ENCODE assay signal across 8 cellular contexts in genomic region chr9:83817356-83818278, GRCh38. TPM values are rescaled to one million over a fixed set of nuclear protein-coding genes. Genes with fewer than 3 reads are reported as not detected.
DNase-seq lines count a peak whose midpoint lies in the region; ATAC-seq and TF ChIP-seq lines count a peak whose summit lies in the region.
"Not testable (repeated sequence)": the region's sequence is repeated elsewhere in the genome, so short reads cannot be mapped to it uniquely, and the experiment has no call there.

Gene GKAP1, minus strand, starts transcription at chr9:83817769. Its CDS starts 11,252 bp downstream, at chr9:83806517.

- under 1% methylated on average over 92 of the region's 103 CpGs for WGBS in HUES64
- WGBS in esophagus squamous epithelium, 2 donors: 0% methylated on average over 13 of the region's 103 CpGs; no CpG with 5 or more reads in 1 of the 2 donors

- H3K27ac ChIP-seq in HUES64 (ENCODE audit: low read depth, low read length) (peak within 1 kb of the TSS; percentile 35; the same call in 1 of the 2 replicates), Panc1 (ENCODE audit: low read length) (peak within 1 kb of the TSS; percentile 29; the same call in 1 of the 2 replicates), esophagus squamous epithelium (peak within 1 kb of the TSS; percentile 81 to 91 (median 86))
- not testable (repeated sequence) for H3K27ac ChIP-seq in muscle layer of duodenum (ENCODE audit: low read length)

- H3K4me3 ChIP-seq in HUES64 (ENCODE audit: low read length) (peak within 1 kb of the TSS; percentile 74), Panc1 (ENCODE audit: low read depth in 2 of 2, low read length in 2 of 2) (peak within 1 kb of the TSS; percentile 56 to 69), esophagus squamous epithelium (peak within 1 kb of the TSS; percentile 62 to 88 (median 86)), muscle layer of duodenum (ENCODE audit: low read depth in 1 of 2, low read length in 2 of 2) (peak within 1 kb of the TSS; percentile 46 to 67)

- intact Hi-C loops in Panc1 (cut with micrococcal nuclease; ENCODE audit: unreplicated experiment); esophagus squamous epithelium (cut with DNase I): not testable (repeated sequence)

- not testable (repeated sequence) for TF ChIP-seq CTCF in Panc1 (IDR thresholded peaks at IDR 0.05)
- peak in 1 of 6 experiments; percentile 35 for TF ChIP-seq CTCF in esophagus squamous epithelium (IDR thresholded peaks at IDR 0.05)

- peak within 1 kb of the TSS; percentile 52 for H3K9ac ChIP-seq in HUES64 (ENCODE audit: low read depth, low read length)

- H3K27me3 ChIP-seq in HUES64 (ENCODE audit: insufficient read depth, low read length): peaks cover 25% of the 10 kb centered on the region
- H3K27me3 ChIP-seq in Panc1 (ENCODE audit: control insufficient read depth, insufficient read depth, low read length); esophagus squamous epithelium; muscle layer of duodenum (ENCODE audit: low read depth, low read length): not testable (repeated sequence)

- in situ Hi-C loops in Panc1 (cut with HindIII; ENCODE audit: low pct_unique_long_range_greater_than_20kb, low sequenced_read_pairs): not testable (repeated sequence)

- H3K36me3 ChIP-seq in HUES64 (ENCODE audit: insufficient read depth, low read length); Panc1 (ENCODE audit: control insufficient read depth, insufficient read depth, low read length); esophagus squamous epithelium; muscle layer of duodenum (ENCODE audit: control insufficient read depth in 1 of 2, insufficient read depth in 2 of 2, low read length in 2 of 2): not testable (repeated sequence)

- not testable (repeated sequence) for H3K4me1 ChIP-seq in HUES64 (ENCODE audit: insufficient read depth, low read length); Panc1 (ENCODE audit: control insufficient read depth, insufficient read depth, low read length); esophagus squamous epithelium; muscle layer of duodenum (ENCODE audit: control insufficient read depth in 1 of 2, insufficient read depth in 2 of 2, low read length in 2 of 2)

- TF ChIP-seq POLR2A in esophagus squamous epithelium (IDR thresholded peaks at IDR 0.05): peak in 1 of 4 donors; percentile 23

- peak; percentile 21 for DNase-seq in DMS114 treated with DMSO at 0.1 percent for 48 hours (lab: John Stamatoyannopoulos, UW; ENCODE audit: unreplicated experiment)
- not testable (repeated sequence) for DNase-seq in Panc1 (ENCODE audit: low read depth, low spot score); esophagus squamous epithelium (lab: John Stamatoyannopoulos, UW)
- peak; percentile 73 to 76 for DNase-seq in activated T-cell treated with anti-CD3 and anti-CD28 coated beads, Interleukin-2, amount 50 U/mL, for 48 hours
- peak; percentile 44 to 68 for DNase-seq in stimulated activated CD8-positive, alpha-beta memory T cell treated with anti-CD3 and anti-CD28 coated beads, Interleukin-4, amount 100 ng/mL, for 4 hours (ENCODE audit: low read depth in 2 of 2, low spot score in 1 of 2)

- POLR2A ChIA-PET in Panc1 (lab: Charles Lee): not testable (repeated sequence)

- not testable (repeated sequence) for BruUV-seq in Panc1 (replicated peaks; lab: Mats Ljungman, UMichigan)

- CTCF ChIA-PET in Panc1 (lab: Charles Lee): not testable (repeated sequence)

- not testable (repeated sequence) for H3K9me3 ChIP-seq in HUES64 (ENCODE audit: insufficient read depth, low read depth, low read length); Panc1 (ENCODE audit: control insufficient read depth, insufficient read depth, low read depth, low read length); esophagus squamous epithelium; muscle layer of duodenum (ENCODE audit: control insufficient read depth in 1 of 2, low read length in 2 of 2)

- ATAC-seq in GM21515 (IDR thresholded peaks at IDR 0.05; ENCODE audit: unreplicated experiment) (peak; percentile 80), Panc1 (peak; percentile 95)

RNA-seq across cellular contexts. Expression of gene GKAP1, which starts in this region (rescaled TPM):
- polyA plus RNA-seq in HUES64 (2013, experiment 1 of 2): 3.8 TPM
- 6.1 TPM for polyA plus RNA-seq in HUES64 (2013, experiment 2 of 2)
- total RNA-seq in Panc1 (2021; ENCODE audit: unreplicated experiment) (5.2 TPM), esophagus squamous epithelium (1 to 10 TPM in 3 of 4 donors, under 1 TPM in 1; 0.64 to 7.8 (median 2.3) TPM)
- polyA plus RNA-seq in Panc1 (2012; ENCODE audit: insufficient read length): 3.7 TPM
